In genomic region chr11:99370557-99371200, GRCh38 we compare ENCODE assay signal across 11 cellular contexts.
A peak's percentile ranks its signal among the peaks of the same experiment; 100 is the strongest.
DNase-seq lines count a peak whose midpoint lies in the region; ATAC-seq, FAIRE-seq and TF ChIP-seq lines count a peak whose summit lies in the region.
"Had no signal": no experiment of that assay in that cellular context is flagged by ENCODE, and none has a peak within 500 bp of the region (broad histone marks: within the 10 kb centered on the region; RNA-seq: fewer than 3 reads in every experiment).

No MANE protein-coding gene starts in this region.

- FAIRE-seq in HepG2 (lab: Jason Lieb, UNC) (no peak), kidney (lab: Jason Lieb, UNC) (no peak)
- FAIRE-seq: endometrium had no signal

- ATAC-seq in right lobe of liver (peak in 3 of 4 donors; percentile 35 to 63 (median 52)), HepG2 (no peak), HG03045 (IDR thresholded peaks at IDR 0.05; ENCODE audit: unreplicated experiment) (no peak)

- H3K27ac ChIP-seq in right lobe of liver (no peak overlapping the region), HepG2 (ENCODE audit: extremely low read length, insufficient read depth, low read length) (no peak overlapping the region), kidney (ENCODE audit: low read depth in 2 of 2, low read length in 2 of 2) (no peak overlapping the region), Peyer's patch (no peak overlapping the region)
- H3K27ac ChIP-seq: BLaER1 treated with 17β-estradiol and CSF1 and Interleukin-3, amounts not matched to agents 10 nM and 100 nM had no signal

- no TSS peak for BruUV-seq in HepG2 (replicated peaks; lab: Mats Ljungman, UMichigan)

- intact Hi-C loops in right lobe of liver (cut with DNase I) (no loop called here), HepG2 (cut with micrococcal nuclease; ENCODE audit: unreplicated experiment) (no loop called here), kidney (cut with DNase I) (no loop called here)

- TF ChIP-seq RAD21 in HepG2 (CRISPR knock-in tag; IDR thresholded peaks at IDR 0.05) = no peak

- H2AFZ ChIP-seq in HepG2 (ENCODE audit: low read length) = no peak overlapping the region

- TF ChIP-seq POLR2A in right lobe of liver (IDR thresholded peaks at IDR 0.05) (no peak), HepG2 (IDR thresholded peaks at IDR 0.05; ENCODE audit: insufficient read depth in 1 of 2, low read depth in 2 of 2, low read length in 2 of 2) (no peak), Peyer's patch (IDR thresholded peaks at IDR 0.05) (no peak)

- H3K27me3 ChIP-seq in right lobe of liver (no peaks in the 10 kb centered on the region), HepG2 (ENCODE audit: control insufficient read depth in 1 of 2, insufficient read depth in 2 of 2, low read length in 2 of 2) (no peaks in the 10 kb centered on the region), Peyer's patch (no peaks in the 10 kb centered on the region)
- H3K27me3 ChIP-seq: BLaER1 treated with 17β-estradiol and CSF1 and Interleukin-3, amounts not matched to agents 10 nM and 100 nM had no signal

- H3K9me3 ChIP-seq in right lobe of liver (no peaks in the 10 kb centered on the region), HepG2 (ENCODE audit: low read length) (no peaks in the 10 kb centered on the region), kidney (ENCODE audit: control insufficient read depth in 1 of 2, low read length in 2 of 2) (no peaks in the 10 kb centered on the region), Peyer's patch (no peaks in the 10 kb centered on the region)
- H3K9me3 ChIP-seq: BLaER1 treated with 17β-estradiol and CSF1 and Interleukin-3, amounts not matched to agents 10 nM and 100 nM had no signal

- WGBS in right lobe of liver (ENCODE audit: insufficient coverage, low coverage, low lambda C conversion rate, missing lambda C conversion rate) = 24% methylated on average over 4 of the region's 4 CpGs
- 6% methylated on average over 4 of the region's 4 CpGs for WGBS in HepG2 (ENCODE audit: low lambda C conversion rate)

- H3K79me2 ChIP-seq in HepG2 (ENCODE audit: insufficient read depth, low read length) = no peaks in the 10 kb centered on the region

- TF ChIP-seq CTCF in right lobe of liver (IDR thresholded peaks at IDR 0.05) = no peak
- TF ChIP-seq CTCF in HepG2 (CRISPR knock-in tag; IDR thresholded peaks at IDR 0.05) = no peak
- TF ChIP-seq CTCF in astrocyte of the cerebellum (IDR thresholded peaks at IDR 0.05; ENCODE audit: low read depth, low read length, missing control alignments) = no peak
- TF ChIP-seq CTCF in kidney (IDR thresholded peaks at IDR 0.05; ENCODE audit: borderline replicate concordance, extremely low read depth, insufficient read depth) = no peak
- no peak for TF ChIP-seq CTCF in Peyer's patch (IDR thresholded peaks at IDR 0.05)

- TF ChIP-seq EP300 in HepG2 (IDR thresholded peaks at IDR 0.05; ENCODE audit: low read depth in 2 of 2, low read length in 2 of 2) = no peak
- no peak for TF ChIP-seq EP300 in HepG2 (CRISPR knock-in tag; IDR thresholded peaks at IDR 0.05; ENCODE audit: borderline replicate concordance)

- no peak for DNase-seq in right lobe of liver
- DNase-seq in HepG2 (ENCODE audit: low spot score) = no peak
- DNase-seq in astrocyte of the cerebellum (ENCODE audit: low read depth) = peak; percentile 44
- peak; percentile 83 for DNase-seq in kidney
- no peak for DNase-seq in NCI-H526 (lab: John Stamatoyannopoulos, UW)
- DNase-seq in Peyer's patch = no peak
- DNase-seq in SKM-1 treated with dmso at 0.1 percent for 144 hours (lab: John Stamatoyannopoulos, UW; ENCODE audit: unreplicated experiment) = no peak
- DNase-seq: activated CD4-positive, CD25-positive, alpha-beta regulatory T cell treated with anti-CD3 and anti-CD28 coated beads, Interleukin-2, amount 50 U/mL, for 72 hours had no signal

- in situ Hi-C loops in HepG2 (cut with HindIII; ENCODE audit: extremely low pct_ligation_motif_present, low pct_unique_long_range_greater_than_20kb) (no loop called here), astrocyte of the cerebellum (cut with HindIII; ENCODE audit: low sequenced_read_pairs) (no loop called here)

- CTCF ChIA-PET in HepG2 (lab: Yijun Ruan, JAX; ENCODE audit: low intra/inter-chr PET ratio, low total read pairs) = no interaction called here

- H3K9ac ChIP-seq in HepG2 (ENCODE audit: insufficient read depth, low read depth, low read length) (no peak overlapping the region), kidney (ENCODE audit: low read length in 2 of 2) (no peak overlapping the region)
- H3K9ac ChIP-seq: BLaER1 treated with 17β-estradiol and CSF1 and Interleukin-3, amounts not matched to agents 10 nM and 100 nM had no signal

- no peaks in the 10 kb centered on the region for H3K4me1 ChIP-seq in right lobe of liver
- H3K4me1 ChIP-seq in HepG2 (ENCODE audit: insufficient read depth, low read length) = no peaks in the 10 kb centered on the region
- no peaks in the 10 kb centered on the region for H3K4me1 ChIP-seq in kidney (ENCODE audit: control insufficient read depth in 1 of 2, insufficient read depth in 1 of 2, low read depth in 1 of 2, low read length in 2 of 2)
- no peaks in the 10 kb centered on the region for H3K4me1 ChIP-seq in Peyer's patch

- H3K4me3 ChIP-seq in right lobe of liver (no peak overlapping the region), HepG2 (replicated peaks in 1 of 3; ENCODE audit: insufficient read depth in 1 of 3, low read depth in 2 of 3, low read length in 3 of 3) (no peak overlapping the region), astrocyte of the cerebellum (ENCODE audit: low read depth, low read length) (no peak overlapping the region), kidney (ENCODE audit: low read length in 2 of 2) (no peak overlapping the region), Peyer's patch (no peak overlapping the region)
- H3K4me3 ChIP-seq: BLaER1 treated with 17β-estradiol and CSF1 and Interleukin-3, amounts not matched to agents 10 nM and 100 nM had no signal

- H3K4me2 ChIP-seq in HepG2 (ENCODE audit: low read depth, low read length) = no peak overlapping the region

- POLR2A ChIA-PET in HepG2 (lab: Yijun Ruan, JAX) = no interaction called here

- no peaks in the 10 kb centered on the region for H4K20me1 ChIP-seq in HepG2 (ENCODE audit: insufficient read depth, low read length)
- H4K20me1 ChIP-seq: BLaER1 treated with 17β-estradiol and CSF1 and Interleukin-3, amounts not matched to agents 10 nM and 100 nM had no signal

- H3K36me3 ChIP-seq in right lobe of liver = no peaks in the 10 kb centered on the region
- no peaks in the 10 kb centered on the region for H3K36me3 ChIP-seq in HepG2 (replicated peaks in 1 of 2; ENCODE audit: control insufficient read depth in 1 of 2, insufficient read depth in 2 of 2, low read length in 2 of 2)
- no peaks in the 10 kb centered on the region for H3K36me3 ChIP-seq in kidney (ENCODE audit: control insufficient read depth in 1 of 2, insufficient read depth in 2 of 2, low read length in 2 of 2)
- H3K36me3 ChIP-seq in Peyer's patch = no peaks in the 10 kb centered on the region
- H3K36me3 ChIP-seq: BLaER1 treated with 17β-estradiol and CSF1 and Interleukin-3, amounts not matched to agents 10 nM and 100 nM had no signal

TF ChIP-seq in HepG2, 621 proteins besides CTCF, POLR2A, EP300 and RAD21 (continues in another document):
- TF ChIP-seq BHLHE40 (IDR thresholded peaks at IDR 0.05; ENCODE audit: low read length) (no peak), ZNF609 (CRISPR knock-in tag; IDR thresholded peaks at IDR 0.05; ENCODE audit: borderline replicate concordance) (no peak), AHR (CRISPR knock-in tag; IDR thresholded peaks at IDR 0.05) (no peak), THAP7 (CRISPR knock-in tag; IDR thresholded peaks at IDR 0.05) (no peak)

Comparison
In these comparisons a context has a peak if more than half of its experiments do, and no peak if none do; other contexts are left out.
1. ATAC-seq: peak in right lobe of liver (3 of 4); none in HepG2 (single experiment) and HG03045 (single experiment).
2. DNase-seq: peak in astrocyte of the cerebellum (single experiment) and kidney (single experiment); none in right lobe of liver (0 of 3), HepG2 (single experiment), NCI-H526 (0 of 2), Peyer's patch (0 of 3) and SKM-1 treated with dmso at 0.1 percent for 144 hours (single experiment).